Comparison of ENCODE assay signal across 1 cellular context in the genomic region with DNA sequence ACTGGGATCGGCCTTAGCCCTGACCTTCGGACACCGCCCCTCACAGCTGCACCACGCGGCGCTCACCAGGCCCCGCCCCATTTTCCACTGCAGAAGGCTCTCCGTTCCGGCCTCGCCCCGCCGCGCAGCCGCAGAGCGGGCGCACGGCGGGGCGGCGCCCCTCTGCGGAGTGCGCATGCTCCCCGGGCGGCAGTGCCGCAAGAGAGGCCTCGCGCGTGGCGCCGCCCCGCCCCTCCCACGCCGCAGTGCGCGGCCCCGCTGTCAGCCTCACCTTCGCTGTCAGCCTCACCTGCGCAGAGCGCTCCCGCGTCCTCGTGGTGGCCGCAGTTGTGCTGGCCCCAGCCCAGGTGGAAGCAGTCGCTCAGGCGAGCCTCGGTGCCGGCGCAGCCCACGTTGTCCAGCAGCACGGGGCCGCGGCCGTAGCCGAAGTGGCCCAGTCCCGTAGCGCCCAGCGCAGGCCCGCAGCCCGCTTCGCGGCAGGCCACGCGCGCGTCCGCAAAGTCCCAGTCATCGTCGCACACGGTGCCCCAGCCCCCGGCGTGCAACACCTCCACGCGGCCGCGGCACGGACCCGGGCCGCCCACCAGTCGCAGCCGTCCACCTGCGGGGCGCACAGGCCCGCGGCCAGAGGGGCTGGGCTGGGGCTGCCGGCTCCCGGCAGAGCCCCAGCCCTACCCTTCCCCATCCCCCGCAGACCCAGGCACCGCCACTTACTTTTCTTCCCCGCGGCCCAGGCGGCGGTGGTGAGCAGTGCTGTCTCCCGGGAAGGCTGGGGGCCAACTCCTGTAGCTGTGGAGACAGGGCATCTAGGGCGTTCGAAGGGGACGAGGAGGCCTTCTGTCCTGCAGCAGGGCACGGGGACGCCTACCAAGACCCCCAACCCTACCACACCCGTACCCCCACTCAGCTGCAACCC.
TF ChIP-seq lines count a peak whose summit lies in the region.

No MANE protein-coding gene starts in this region.

TF ChIP-seq in K562, 482 proteins besides CTCF, POLR2A, EP300 and RAD21 (continued from another document and continues in another):
- TF ChIP-seq, protein P1, sequence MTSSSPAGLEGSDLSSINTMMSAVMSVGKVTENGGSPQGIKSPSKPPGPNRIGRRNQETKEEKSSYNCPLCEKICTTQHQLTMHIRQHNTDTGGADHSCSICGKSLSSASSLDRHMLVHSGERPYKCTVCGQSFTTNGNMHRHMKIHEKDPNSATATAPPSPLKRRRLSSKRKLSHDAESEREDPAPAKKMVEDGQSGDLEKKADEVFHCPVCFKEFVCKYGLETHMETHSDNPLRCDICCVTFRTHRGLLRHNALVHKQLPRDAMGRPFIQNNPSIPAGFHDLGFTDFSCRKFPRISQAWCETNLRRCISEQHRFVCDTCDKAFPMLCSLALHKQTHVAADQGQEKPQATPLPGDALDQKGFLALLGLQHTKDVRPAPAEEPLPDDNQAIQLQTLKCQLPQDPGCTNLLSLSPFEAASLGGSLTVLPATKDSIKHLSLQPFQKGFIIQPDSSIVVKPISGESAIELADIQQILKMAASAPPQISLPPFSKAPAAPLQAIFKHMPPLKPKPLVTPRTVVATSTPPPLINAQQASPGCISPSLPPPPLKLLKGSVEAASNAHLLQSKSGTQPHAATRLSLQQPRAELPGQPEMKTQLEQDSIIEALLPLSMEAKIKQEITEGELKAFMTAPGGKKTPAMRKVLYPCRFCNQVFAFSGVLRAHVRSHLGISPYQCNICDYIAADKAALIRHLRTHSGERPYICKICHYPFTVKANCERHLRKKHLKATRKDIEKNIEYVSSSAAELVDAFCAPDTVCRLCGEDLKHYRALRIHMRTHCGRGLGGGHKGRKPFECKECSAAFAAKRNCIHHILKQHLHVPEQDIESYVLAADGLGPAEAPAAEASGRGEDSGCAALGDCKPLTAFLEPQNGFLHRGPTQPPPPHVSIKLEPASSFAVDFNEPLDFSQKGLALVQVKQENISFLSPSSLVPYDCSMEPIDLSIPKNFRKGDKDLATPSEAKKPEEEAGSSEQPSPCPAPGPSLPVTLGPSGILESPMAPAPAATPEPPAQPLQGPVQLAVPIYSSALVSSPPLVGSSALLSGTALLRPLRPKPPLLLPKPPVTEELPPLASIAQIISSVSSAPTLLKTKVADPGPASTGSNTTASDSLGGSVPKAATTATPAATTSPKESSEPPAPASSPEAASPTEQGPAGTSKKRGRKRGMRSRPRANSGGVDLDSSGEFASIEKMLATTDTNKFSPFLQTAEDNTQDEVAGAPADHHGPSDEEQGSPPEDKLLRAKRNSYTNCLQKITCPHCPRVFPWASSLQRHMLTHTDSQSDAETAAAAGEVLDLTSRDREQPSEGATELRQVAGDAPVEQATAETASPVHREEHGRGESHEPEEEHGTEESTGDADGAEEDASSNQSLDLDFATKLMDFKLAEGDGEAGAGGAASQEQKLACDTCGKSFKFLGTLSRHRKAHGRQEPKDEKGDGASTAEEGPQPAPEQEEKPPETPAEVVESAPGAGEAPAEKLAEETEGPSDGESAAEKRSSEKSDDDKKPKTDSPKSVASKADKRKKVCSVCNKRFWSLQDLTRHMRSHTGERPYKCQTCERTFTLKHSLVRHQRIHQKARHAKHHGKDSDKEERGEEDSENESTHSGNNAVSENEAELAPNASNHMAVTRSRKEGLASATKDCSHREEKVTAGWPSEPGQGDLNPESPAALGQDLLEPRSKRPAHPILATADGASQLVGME (CRISPR knock-in tag; IDR thresholded peaks at IDR 0.05), result peak; percentile 94; the same call in 1 of the 2 replicates
- TF ChIP-seq ZNF507 (tag; conservative IDR thresholded peaks at IDR 0.05), result no peak
- TF ChIP-seq PHB (CRISPR knock-in tag; IDR thresholded peaks at IDR 0.05), result no peak; the same call in 1 of the 2 replicates
- TF ChIP-seq TRIM24 (IDR thresholded peaks at IDR 0.05), result no peak
- no peak for TF ChIP-seq PPARD (CRISPR knock-in tag; IDR thresholded peaks at IDR 0.05)
- peak; percentile 69 for TF ChIP-seq PHF20 (IDR thresholded peaks at IDR 0.05; ENCODE audit: partially characterized antibody)
- TF ChIP-seq, protein P2, sequence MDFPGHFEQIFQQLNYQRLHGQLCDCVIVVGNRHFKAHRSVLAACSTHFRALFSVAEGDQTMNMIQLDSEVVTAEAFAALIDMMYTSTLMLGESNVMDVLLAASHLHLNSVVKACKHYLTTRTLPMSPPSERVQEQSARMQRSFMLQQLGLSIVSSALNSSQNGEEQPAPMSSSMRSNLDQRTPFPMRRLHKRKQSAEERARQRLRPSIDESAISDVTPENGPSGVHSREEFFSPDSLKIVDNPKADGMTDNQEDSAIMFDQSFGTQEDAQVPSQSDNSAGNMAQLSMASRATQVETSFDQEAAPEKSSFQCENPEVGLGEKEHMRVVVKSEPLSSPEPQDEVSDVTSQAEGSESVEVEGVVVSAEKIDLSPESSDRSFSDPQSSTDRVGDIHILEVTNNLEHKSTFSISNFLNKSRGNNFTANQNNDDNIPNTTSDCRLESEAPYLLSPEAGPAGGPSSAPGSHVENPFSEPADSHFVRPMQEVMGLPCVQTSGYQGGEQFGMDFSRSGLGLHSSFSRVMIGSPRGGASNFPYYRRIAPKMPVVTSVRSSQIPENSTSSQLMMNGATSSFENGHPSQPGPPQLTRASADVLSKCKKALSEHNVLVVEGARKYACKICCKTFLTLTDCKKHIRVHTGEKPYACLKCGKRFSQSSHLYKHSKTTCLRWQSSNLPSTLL (IDR thresholded peaks at IDR 0.05), result no peak
- TF ChIP-seq, protein P3, sequence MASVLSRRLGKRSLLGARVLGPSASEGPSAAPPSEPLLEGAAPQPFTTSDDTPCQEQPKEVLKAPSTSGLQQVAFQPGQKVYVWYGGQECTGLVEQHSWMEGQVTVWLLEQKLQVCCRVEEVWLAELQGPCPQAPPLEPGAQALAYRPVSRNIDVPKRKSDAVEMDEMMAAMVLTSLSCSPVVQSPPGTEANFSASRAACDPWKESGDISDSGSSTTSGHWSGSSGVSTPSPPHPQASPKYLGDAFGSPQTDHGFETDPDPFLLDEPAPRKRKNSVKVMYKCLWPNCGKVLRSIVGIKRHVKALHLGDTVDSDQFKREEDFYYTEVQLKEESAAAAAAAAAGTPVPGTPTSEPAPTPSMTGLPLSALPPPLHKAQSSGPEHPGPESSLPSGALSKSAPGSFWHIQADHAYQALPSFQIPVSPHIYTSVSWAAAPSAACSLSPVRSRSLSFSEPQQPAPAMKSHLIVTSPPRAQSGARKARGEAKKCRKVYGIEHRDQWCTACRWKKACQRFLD (CRISPR knock-in tag; IDR thresholded peaks at IDR 0.05), result peak; percentile 89; the same call in 1 of the 2 replicates
- no peak for TF ChIP-seq POLR3A (IDR thresholded peaks at IDR 0.05; ENCODE audit: borderline replicate concordance, extremely low read depth, insufficient read depth, insufficient read length)
- no peak for TF ChIP-seq ZNF57 (CRISPR knock-in tag; IDR thresholded peaks at IDR 0.05)
- peak in 1 of 2 experiments; percentile 20; a peak in 1 of 3 replicates for TF ChIP-seq CBX3 (IDR thresholded peaks at IDR 0.05; ENCODE audit: borderline replicate concordance in 1 of 2, low read length in 2 of 2)
- TF ChIP-seq, protein P4, sequence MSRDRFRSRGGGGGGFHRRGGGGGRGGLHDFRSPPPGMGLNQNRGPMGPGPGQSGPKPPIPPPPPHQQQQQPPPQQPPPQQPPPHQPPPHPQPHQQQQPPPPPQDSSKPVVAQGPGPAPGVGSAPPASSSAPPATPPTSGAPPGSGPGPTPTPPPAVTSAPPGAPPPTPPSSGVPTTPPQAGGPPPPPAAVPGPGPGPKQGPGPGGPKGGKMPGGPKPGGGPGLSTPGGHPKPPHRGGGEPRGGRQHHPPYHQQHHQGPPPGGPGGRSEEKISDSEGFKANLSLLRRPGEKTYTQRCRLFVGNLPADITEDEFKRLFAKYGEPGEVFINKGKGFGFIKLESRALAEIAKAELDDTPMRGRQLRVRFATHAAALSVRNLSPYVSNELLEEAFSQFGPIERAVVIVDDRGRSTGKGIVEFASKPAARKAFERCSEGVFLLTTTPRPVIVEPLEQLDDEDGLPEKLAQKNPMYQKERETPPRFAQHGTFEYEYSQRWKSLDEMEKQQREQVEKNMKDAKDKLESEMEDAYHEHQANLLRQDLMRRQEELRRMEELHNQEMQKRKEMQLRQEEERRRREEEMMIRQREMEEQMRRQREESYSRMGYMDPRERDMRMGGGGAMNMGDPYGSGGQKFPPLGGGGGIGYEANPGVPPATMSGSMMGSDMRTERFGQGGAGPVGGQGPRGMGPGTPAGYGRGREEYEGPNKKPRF (IDR thresholded peaks at IDR 0.05; ENCODE audit: low read depth, low read length), result no peak
- TF ChIP-seq XRCC3 (IDR thresholded peaks at IDR 0.05), result no peak
- TF ChIP-seq POLR2H (tag; IDR thresholded peaks at IDR 0.05; ENCODE audit: low read depth), result no peak
- TF ChIP-seq, protein P5, sequence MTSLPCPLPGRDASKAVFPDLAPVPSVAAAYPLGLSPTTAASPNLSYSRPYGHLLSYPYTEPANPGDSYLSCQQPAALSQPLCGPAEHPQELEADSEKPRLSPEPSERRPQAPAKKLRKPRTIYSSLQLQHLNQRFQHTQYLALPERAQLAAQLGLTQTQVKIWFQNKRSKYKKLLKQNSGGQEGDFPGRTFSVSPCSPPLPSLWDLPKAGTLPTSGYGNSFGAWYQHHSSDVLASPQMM (CRISPR knock-in tag; IDR thresholded peaks at IDR 0.05), result no peak
- TF ChIP-seq, protein P6, sequence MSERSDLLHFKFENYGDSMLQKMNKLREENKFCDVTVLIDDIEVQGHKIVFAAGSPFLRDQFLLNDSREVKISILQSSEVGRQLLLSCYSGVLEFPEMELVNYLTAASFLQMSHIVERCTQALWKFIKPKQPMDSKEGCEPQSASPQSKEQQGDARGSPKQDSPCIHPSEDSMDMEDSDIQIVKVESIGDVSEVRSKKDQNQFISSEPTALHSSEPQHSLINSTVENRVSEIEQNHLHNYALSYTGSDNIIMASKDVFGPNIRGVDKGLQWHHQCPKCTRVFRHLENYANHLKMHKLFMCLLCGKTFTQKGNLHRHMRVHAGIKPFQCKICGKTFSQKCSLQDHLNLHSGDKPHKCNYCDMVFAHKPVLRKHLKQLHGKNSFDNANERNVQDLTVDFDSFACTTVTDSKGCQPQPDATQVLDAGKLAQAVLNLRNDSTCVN (CRISPR knock-in tag; IDR thresholded peaks at IDR 0.05), result no peak
- no peak for TF ChIP-seq ZNF408 (CRISPR knock-in tag; IDR thresholded peaks at IDR 0.05; ENCODE audit: low read depth)
- TF ChIP-seq, protein P7, sequence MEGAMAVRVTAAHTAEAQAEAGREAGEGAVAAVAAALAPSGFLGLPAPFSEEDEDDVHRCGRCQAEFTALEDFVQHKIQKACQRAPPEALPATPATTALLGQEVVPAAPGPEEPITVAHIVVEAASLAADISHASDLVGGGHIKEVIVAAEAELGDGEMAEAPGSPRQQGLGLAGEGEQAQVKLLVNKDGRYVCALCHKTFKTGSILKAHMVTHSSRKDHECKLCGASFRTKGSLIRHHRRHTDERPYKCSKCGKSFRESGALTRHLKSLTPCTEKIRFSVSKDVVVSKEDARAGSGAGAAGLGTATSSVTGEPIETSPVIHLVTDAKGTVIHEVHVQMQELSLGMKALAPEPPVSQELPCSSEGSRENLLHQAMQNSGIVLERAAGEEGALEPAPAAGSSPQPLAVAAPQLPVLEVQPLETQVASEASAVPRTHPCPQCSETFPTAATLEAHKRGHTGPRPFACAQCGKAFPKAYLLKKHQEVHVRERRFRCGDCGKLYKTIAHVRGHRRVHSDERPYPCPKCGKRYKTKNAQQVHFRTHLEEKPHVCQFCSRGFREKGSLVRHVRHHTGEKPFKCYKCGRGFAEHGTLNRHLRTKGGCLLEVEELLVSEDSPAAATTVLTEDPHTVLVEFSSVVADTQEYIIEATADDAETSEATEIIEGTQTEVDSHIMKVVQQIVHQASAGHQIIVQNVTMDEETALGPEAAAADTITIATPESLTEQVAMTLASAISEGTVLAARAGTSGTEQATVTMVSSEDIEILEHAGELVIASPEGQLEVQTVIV (CRISPR knock-in tag; IDR thresholded peaks at IDR 0.05; ENCODE audit: borderline replicate concordance), result no peak
- TF ChIP-seq, protein P8, sequence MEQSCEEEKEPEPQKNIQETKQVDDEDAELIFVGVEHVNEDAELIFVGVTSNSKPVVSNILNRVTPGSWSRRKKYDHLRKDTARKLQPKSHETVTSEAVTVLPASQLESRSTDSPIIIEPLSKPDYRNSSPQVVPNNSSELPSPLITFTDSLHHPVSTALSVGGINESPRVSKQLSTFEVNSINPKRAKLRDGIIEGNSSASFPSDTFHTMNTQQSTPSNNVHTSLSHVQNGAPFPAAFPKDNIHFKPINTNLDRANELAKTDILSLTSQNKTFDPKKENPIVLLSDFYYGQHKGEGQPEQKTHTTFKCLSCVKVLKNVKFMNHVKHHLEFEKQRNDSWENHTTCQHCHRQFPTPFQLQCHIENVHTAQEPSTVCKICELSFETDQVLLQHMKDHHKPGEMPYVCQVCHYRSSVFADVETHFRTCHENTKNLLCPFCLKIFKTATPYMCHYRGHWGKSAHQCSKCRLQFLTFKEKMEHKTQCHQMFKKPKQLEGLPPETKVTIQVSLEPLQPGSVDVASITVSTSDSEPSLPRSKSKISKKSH (CRISPR knock-in tag; IDR thresholded peaks at IDR 0.05), result no peak
- no peak for TF ChIP-seq ZNF780A (CRISPR knock-in tag; IDR thresholded peaks at IDR 0.05)
- peak in 1 of 3 experiments; percentile 4 for TF ChIP-seq YY1 (IDR thresholded peaks at IDR 0.05; ENCODE audit: borderline replicate concordance in 1 of 3, control insufficient read depth in 1 of 3, extremely low read depth in 1 of 3, insufficient read depth in 3 of 3, insufficient read length in 1 of 3, insufficient replicate concordance in 2 of 3, low read depth in 1 of 3, low read length in 2 of 3)
- no peak for TF ChIP-seq THRAP3 (IDR thresholded peaks at IDR 0.05; ENCODE audit: borderline replicate concordance)
- TF ChIP-seq ZNF778 (CRISPR knock-in tag; IDR thresholded peaks at IDR 0.05), result no peak
- TF ChIP-seq ZNF707 (CRISPR knock-in tag; conservative IDR thresholded peaks at IDR 0.05), result no peak
- no peak for TF ChIP-seq JUNB (CRISPR knock-in tag; conservative IDR thresholded peaks at IDR 0.05)
- TF ChIP-seq ZFX (CRISPR knock-in tag; IDR thresholded peaks at IDR 0.05), result peak; percentile 94
- TF ChIP-seq ARNT (IDR thresholded peaks at IDR 0.05), result no peak
- TF ChIP-seq CBX5 (IDR thresholded peaks at IDR 0.05; ENCODE audit: borderline replicate concordance, low read depth), result no peak
- TF ChIP-seq TAL1 (IDR thresholded peaks at IDR 0.05), result no peak
- TF ChIP-seq, protein P9, sequence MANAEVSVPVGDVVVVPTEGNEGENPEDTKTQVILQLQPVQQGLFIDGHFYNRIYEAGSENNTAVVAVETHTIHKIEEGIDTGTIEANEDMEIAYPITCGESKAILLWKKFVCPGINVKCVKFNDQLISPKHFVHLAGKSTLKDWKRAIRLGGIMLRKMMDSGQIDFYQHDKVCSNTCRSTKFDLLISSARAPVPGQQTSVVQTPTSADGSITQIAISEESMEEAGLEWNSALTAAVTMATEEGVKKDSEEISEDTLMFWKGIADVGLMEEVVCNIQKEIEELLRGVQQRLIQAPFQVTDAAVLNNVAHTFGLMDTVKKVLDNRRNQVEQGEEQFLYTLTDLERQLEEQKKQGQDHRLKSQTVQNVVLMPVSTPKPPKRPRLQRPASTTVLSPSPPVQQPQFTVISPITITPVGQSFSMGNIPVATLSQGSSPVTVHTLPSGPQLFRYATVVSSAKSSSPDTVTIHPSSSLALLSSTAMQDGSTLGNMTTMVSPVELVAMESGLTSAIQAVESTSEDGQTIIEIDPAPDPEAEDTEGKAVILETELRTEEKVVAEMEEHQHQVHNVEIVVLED (CRISPR knock-in tag; IDR thresholded peaks at IDR 0.05), result peak; percentile 70
- TF ChIP-seq RBM15 (IDR thresholded peaks at IDR 0.05; ENCODE audit: insufficient read depth, low read length), result no peak
- TF ChIP-seq FOXA1 (IDR thresholded peaks at IDR 0.05; ENCODE audit: borderline replicate concordance), result no peak
- TF ChIP-seq OTX1 (CRISPR knock-in tag; IDR thresholded peaks at IDR 0.05), result no peak
- no peak for TF ChIP-seq FOXA3 (CRISPR knock-in tag; conservative IDR thresholded peaks at IDR 0.05 in 1 of 2, IDR thresholded peaks at IDR 0.05 in 1 of 2)
